In the genomic region with DNA sequence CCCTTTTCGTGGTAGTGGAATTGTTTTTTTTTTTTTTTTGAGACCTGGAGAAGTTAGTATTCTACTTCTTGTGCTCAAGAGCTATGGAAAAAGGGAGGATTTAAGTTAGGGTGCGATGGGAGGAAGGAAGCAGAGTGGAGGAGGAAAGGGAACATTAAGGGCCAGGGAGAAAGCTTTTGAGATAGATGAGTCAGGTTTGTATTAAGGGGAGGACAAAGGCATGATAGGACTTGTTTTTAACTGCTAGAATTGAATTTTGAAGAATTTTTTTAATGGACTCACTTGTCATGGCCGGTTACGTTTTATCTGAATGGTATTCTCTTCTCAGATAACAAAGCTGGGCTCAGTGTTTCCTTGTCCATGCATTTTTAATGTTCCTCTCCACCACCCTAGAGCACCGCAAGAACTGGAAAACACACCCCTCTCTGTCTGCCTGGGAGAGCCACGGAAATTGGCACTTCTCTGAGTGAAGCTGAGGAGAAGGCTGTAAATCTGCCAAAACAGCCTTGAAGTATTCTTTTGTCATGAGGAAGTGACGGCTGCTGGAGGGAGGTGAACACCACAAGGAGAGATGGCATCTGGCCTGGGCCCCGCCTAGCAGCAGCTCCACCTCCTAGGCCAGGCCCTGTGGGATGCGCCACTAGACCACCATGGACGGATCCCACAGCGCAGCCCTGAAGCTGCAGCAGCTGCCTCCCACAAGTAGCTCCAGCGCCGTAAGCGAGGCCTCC, we compare ENCODE assay signal across 1 cellular context.
A peak's percentile ranks its signal among the peaks of the same experiment; 100 is the strongest.
TF ChIP-seq lines count a peak whose summit lies in the region.

No MANE protein-coding gene starts in this region.

TF ChIP-seq in K562, 482 proteins besides CTCF, POLR2A, EP300 and RAD21 (continued from another document and continues in another):
- TF ChIP-seq, protein P1, sequence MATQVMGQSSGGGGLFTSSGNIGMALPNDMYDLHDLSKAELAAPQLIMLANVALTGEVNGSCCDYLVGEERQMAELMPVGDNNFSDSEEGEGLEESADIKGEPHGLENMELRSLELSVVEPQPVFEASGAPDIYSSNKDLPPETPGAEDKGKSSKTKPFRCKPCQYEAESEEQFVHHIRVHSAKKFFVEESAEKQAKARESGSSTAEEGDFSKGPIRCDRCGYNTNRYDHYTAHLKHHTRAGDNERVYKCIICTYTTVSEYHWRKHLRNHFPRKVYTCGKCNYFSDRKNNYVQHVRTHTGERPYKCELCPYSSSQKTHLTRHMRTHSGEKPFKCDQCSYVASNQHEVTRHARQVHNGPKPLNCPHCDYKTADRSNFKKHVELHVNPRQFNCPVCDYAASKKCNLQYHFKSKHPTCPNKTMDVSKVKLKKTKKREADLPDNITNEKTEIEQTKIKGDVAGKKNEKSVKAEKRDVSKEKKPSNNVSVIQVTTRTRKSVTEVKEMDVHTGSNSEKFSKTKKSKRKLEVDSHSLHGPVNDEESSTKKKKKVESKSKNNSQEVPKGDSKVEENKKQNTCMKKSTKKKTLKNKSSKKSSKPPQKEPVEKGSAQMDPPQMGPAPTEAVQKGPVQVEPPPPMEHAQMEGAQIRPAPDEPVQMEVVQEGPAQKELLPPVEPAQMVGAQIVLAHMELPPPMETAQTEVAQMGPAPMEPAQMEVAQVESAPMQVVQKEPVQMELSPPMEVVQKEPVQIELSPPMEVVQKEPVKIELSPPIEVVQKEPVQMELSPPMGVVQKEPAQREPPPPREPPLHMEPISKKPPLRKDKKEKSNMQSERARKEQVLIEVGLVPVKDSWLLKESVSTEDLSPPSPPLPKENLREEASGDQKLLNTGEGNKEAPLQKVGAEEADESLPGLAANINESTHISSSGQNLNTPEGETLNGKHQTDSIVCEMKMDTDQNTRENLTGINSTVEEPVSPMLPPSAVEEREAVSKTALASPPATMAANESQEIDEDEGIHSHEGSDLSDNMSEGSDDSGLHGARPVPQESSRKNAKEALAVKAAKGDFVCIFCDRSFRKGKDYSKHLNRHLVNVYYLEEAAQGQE (CRISPR knock-in tag; IDR thresholded peaks at IDR 0.05; ENCODE audit: low read depth) = 0 out of 2 replicates have a peak, but pooled peaks have one; percentile 23
- TF ChIP-seq SREBF2 (CRISPR knock-in tag; IDR thresholded peaks at IDR 0.05) (no peak), ZBTB1 (CRISPR knock-in tag; IDR thresholded peaks at IDR 0.05; ENCODE audit: borderline replicate concordance, low read depth) (no peak), TAL1 (IDR thresholded peaks at IDR 0.05) (no peak), MTA3 (IDR thresholded peaks at IDR 0.05; ENCODE audit: borderline replicate concordance) (no peak), TAF7 (tag; IDR thresholded peaks at IDR 0.05) (no peak), TBP (optimal IDR thresholded peaks at IDR 0.05; ENCODE audit: low read depth, low read length) (peak; percentile 44), ZNF212 (CRISPR knock-in tag; IDR thresholded peaks at IDR 0.05) (no peak), DDX20 (tag; IDR thresholded peaks at IDR 0.05; ENCODE audit: low read depth) (no peak), LCOR (CRISPR knock-in tag; IDR thresholded peaks at IDR 0.05) (no peak), TRIM24 (IDR thresholded peaks at IDR 0.05) (no peak), DMBX1 (CRISPR knock-in tag; IDR thresholded peaks at IDR 0.05; ENCODE audit: borderline replicate concordance) (no peak), ESRRA (IDR thresholded peaks at IDR 0.05; ENCODE audit: borderline replicate concordance, low read depth) (0 out of 2 replicates have a peak, but pooled peaks have one; percentile 9), ELF1 (tag; IDR thresholded peaks at IDR 0.05) (peak; percentile 49; the same call in 1 of the 2 replicates), MYC (IDR thresholded peaks at IDR 0.05; ENCODE audit: low read depth, low read length) (no peak), MYC (CRISPR knock-in tag; IDR thresholded peaks at IDR 0.05; ENCODE audit: borderline replicate concordance, low read depth) (no peak), ZNF224 (CRISPR knock-in tag; IDR thresholded peaks at IDR 0.05) (no peak), MTA2 (IDR thresholded peaks at IDR 0.05; ENCODE audit: low read depth) (no peak), NUFIP1 (IDR thresholded peaks at IDR 0.05; ENCODE audit: partially characterized antibody) (no peak), EGR1 (conservative IDR thresholded peaks at IDR 0.05) (no peak), KAT8 (IDR thresholded peaks at IDR 0.05; ENCODE audit: low read depth) (no peak), HEY1 (CRISPR knock-in tag; IDR thresholded peaks at IDR 0.05; ENCODE audit: borderline replicate concordance) (no peak)
- TF ChIP-seq, protein P2, sequence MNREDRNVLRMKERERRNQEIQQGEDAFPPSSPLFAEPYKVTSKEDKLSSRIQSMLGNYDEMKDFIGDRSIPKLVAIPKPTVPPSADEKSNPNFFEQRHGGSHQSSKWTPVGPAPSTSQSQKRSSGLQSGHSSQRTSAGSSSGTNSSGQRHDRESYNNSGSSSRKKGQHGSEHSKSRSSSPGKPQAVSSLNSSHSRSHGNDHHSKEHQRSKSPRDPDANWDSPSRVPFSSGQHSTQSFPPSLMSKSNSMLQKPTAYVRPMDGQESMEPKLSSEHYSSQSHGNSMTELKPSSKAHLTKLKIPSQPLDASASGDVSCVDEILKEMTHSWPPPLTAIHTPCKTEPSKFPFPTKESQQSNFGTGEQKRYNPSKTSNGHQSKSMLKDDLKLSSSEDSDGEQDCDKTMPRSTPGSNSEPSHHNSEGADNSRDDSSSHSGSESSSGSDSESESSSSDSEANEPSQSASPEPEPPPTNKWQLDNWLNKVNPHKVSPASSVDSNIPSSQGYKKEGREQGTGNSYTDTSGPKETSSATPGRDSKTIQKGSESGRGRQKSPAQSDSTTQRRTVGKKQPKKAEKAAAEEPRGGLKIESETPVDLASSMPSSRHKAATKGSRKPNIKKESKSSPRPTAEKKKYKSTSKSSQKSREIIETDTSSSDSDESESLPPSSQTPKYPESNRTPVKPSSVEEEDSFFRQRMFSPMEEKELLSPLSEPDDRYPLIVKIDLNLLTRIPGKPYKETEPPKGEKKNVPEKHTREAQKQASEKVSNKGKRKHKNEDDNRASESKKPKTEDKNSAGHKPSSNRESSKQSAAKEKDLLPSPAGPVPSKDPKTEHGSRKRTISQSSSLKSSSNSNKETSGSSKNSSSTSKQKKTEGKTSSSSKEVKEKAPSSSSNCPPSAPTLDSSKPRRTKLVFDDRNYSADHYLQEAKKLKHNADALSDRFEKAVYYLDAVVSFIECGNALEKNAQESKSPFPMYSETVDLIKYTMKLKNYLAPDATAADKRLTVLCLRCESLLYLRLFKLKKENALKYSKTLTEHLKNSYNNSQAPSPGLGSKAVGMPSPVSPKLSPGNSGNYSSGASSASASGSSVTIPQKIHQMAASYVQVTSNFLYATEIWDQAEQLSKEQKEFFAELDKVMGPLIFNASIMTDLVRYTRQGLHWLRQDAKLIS (CRISPR knock-in tag; IDR thresholded peaks at IDR 0.05) = no peak
- TF ChIP-seq, protein P3, sequence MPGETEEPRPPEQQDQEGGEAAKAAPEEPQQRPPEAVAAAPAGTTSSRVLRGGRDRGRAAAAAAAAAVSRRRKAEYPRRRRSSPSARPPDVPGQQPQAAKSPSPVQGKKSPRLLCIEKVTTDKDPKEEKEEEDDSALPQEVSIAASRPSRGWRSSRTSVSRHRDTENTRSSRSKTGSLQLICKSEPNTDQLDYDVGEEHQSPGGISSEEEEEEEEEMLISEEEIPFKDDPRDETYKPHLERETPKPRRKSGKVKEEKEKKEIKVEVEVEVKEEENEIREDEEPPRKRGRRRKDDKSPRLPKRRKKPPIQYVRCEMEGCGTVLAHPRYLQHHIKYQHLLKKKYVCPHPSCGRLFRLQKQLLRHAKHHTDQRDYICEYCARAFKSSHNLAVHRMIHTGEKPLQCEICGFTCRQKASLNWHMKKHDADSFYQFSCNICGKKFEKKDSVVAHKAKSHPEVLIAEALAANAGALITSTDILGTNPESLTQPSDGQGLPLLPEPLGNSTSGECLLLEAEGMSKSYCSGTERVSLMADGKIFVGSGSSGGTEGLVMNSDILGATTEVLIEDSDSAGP (CRISPR knock-in tag; IDR thresholded peaks at IDR 0.05) = no peak
- TF ChIP-seq, protein P4, sequence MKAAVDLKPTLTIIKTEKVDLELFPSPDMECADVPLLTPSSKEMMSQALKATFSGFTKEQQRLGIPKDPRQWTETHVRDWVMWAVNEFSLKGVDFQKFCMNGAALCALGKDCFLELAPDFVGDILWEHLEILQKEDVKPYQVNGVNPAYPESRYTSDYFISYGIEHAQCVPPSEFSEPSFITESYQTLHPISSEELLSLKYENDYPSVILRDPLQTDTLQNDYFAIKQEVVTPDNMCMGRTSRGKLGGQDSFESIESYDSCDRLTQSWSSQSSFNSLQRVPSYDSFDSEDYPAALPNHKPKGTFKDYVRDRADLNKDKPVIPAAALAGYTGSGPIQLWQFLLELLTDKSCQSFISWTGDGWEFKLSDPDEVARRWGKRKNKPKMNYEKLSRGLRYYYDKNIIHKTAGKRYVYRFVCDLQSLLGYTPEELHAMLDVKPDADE (conservative IDR thresholded peaks at IDR 0.05; ENCODE audit: control insufficient read depth, low read depth, low read length) = no peak
- TF ChIP-seq, protein P5, sequence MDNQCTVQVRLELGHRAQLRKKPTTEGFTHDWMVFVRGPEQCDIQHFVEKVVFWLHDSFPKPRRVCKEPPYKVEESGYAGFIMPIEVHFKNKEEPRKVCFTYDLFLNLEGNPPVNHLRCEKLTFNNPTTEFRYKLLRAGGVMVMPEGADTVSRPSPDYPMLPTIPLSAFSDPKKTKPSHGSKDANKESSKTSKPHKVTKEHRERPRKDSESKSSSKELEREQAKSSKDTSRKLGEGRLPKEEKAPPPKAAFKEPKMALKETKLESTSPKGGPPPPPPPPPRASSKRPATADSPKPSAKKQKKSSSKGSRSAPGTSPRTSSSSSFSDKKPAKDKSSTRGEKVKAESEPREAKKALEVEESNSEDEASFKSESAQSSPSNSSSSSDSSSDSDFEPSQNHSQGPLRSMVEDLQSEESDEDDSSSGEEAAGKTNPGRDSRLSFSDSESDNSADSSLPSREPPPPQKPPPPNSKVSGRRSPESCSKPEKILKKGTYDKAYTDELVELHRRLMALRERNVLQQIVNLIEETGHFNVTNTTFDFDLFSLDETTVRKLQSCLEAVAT (IDR thresholded peaks at IDR 0.05) = peak in 1 of 2 experiments; percentile 47; a peak in 1 of 4 replicates
- TF ChIP-seq, protein P6, sequence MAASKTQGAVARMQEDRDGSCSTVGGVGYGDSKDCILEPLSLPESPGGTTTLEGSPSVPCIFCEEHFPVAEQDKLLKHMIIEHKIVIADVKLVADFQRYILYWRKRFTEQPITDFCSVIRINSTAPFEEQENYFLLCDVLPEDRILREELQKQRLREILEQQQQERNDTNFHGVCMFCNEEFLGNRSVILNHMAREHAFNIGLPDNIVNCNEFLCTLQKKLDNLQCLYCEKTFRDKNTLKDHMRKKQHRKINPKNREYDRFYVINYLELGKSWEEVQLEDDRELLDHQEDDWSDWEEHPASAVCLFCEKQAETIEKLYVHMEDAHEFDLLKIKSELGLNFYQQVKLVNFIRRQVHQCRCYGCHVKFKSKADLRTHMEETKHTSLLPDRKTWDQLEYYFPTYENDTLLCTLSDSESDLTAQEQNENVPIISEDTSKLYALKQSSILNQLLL (CRISPR knock-in tag; IDR thresholded peaks at IDR 0.05; ENCODE audit: borderline replicate concordance) = no peak
- TF ChIP-seq, protein P7, sequence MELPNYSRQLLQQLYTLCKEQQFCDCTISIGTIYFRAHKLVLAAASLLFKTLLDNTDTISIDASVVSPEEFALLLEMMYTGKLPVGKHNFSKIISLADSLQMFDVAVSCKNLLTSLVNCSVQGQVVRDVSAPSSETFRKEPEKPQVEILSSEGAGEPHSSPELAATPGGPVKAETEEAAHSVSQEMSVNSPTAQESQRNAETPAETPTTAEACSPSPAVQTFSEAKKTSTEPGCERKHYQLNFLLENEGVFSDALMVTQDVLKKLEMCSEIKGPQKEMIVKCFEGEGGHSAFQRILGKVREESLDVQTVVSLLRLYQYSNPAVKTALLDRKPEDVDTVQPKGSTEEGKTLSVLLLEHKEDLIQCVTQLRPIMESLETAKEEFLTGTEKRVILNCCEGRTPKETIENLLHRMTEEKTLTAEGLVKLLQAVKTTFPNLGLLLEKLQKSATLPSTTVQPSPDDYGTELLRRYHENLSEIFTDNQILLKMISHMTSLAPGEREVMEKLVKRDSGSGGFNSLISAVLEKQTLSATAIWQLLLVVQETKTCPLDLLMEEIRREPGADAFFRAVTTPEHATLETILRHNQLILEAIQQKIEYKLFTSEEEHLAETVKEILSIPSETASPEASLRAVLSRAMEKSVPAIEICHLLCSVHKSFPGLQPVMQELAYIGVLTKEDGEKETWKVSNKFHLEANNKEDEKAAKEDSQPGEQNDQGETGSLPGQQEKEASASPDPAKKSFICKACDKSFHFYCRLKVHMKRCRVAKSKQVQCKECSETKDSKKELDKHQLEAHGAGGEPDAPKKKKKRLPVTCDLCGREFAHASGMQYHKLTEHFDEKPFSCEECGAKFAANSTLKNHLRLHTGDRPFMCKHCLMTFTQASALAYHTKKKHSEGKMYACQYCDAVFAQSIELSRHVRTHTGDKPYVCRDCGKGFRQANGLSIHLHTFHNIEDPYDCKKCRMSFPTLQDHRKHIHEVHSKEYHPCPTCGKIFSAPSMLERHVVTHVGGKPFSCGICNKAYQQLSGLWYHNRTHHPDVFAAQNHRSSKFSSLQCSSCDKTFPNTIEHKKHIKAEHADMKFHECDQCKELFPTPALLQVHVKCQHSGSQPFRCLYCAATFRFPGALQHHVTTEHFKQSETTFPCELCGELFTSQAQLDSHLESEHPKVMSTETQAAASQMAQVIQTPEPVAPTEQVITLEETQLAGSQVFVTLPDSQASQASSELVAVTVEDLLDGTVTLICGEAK (IDR thresholded peaks at IDR 0.05) = peak; percentile 38; the same call in 1 of the 2 replicates
- TF ChIP-seq, protein P7 (CRISPR knock-in tag; IDR thresholded peaks at IDR 0.05) = no peak
